Comparison of ENCODE assay signal across 1 cellular context in genomic region chr6:38695227-38695900, GRCh38.
TF ChIP-seq lines count a peak whose summit lies in the region.

No MANE protein-coding gene starts in this region.

TF ChIP-seq in HepG2, 621 proteins besides CTCF, POLR2A, EP300 and RAD21:
- TF ChIP-seq U2AF1 (optimal IDR thresholded peaks at IDR 0.05; ENCODE audit: low read depth, low read length) (no peak), ATF7 (IDR thresholded peaks at IDR 0.05) (peak; percentile 51; the same call in 1 of the 2 replicates), ATF7 (CRISPR knock-in tag; IDR thresholded peaks at IDR 0.05) (no peak)
